18 cellular contexts compared by ENCODE assay signal in the genomic region with DNA sequence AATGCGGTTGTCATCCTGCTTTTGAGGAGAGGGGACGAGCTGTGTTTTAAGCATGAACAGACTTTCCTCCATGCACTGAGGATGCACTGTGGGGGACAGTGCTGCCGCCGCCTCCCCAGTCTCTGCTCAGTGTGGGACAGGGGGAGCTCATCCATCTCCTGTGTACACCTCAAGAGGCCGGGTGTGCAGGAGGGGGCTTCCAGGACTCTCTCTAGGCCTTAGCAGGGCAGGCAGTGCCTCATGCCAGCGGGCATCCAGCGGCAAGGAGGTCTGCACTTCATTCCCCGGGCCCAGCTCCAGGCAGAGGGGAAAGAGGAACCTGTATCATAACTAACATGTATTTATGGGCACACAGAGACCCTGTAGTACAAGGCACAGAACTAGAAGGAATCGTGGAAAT.
"Had no signal": no experiment of that assay in that cellular context is flagged by ENCODE, and none has a peak within 500 bp of the region (broad histone marks: within the 10 kb centered on the region; RNA-seq: fewer than 3 reads in every experiment).

No MANE protein-coding gene starts in this region.

- H3K27ac Mint-ChIP-seq: activated naive CD4-positive, alpha-beta T cell treated with anti-CD3 and anti-CD28 coated beads, Interleukin-2, amount 50 U/mL, for 72 hours; naive thymus-derived CD8-positive, alpha-beta T cell; T-helper 2 cell treated with Interferon-gamma antibody and Interleukin-4, amounts not matched to agents 5 μg/mL and 100 μg/mL, for 36 hours had no signal

- ATAC-seq: activated naive CD4-positive, alpha-beta T cell treated with anti-CD3 and anti-CD28 coated beads, Interleukin-2, amount 50 U/mL, for 72 hours; body of pancreas; mucosa of descending colon; naive thymus-derived CD8-positive, alpha-beta T cell; stimulated activated naive CD8-positive, alpha-beta T cell treated with anti-CD3 and anti-CD28 coated beads, Interleukin-15, Interleukin-2, amounts not matched to agents 100 U/mL and 50 U/mL, for 24 hours had no signal

- H3K27me3 Mint-ChIP-seq: type B pancreatic cell had no signal

- H3K27me3 ChIP-seq: adrenal gland, body of pancreas, gastroesophageal sphincter, heart left ventricle, left lung had no signal

- H3K4me3 Mint-ChIP-seq: naive thymus-derived CD8-positive, alpha-beta T cell; T-helper 2 cell treated with Interferon-gamma antibody and Interleukin-4, amounts not matched to agents 5 μg/mL and 100 μg/mL, for 36 hours; type B pancreatic cell had no signal

- H3K9me3 ChIP-seq: adrenal gland, body of pancreas, gastroesophageal sphincter, heart left ventricle, left lung, mucosa of descending colon, neutrophil had no signal

- H3K4me3 ChIP-seq: adrenal gland, body of pancreas, gastroesophageal sphincter, heart left ventricle, left lung, mucosa of descending colon had no signal

- H3K9me3 Mint-ChIP-seq: activated naive CD4-positive, alpha-beta T cell treated with anti-CD3 and anti-CD28 coated beads, Interleukin-2, amount 50 U/mL, for 72 hours; naive thymus-derived CD8-positive, alpha-beta T cell; T-helper 2 cell treated with Interferon-gamma antibody and Interleukin-4, amounts not matched to agents 5 μg/mL and 100 μg/mL, for 36 hours; type B pancreatic cell had no signal

- H3K27ac ChIP-seq: adrenal gland, left lung, neutrophil had no signal

- H3K36me3 Mint-ChIP-seq: activated naive CD4-positive, alpha-beta T cell treated with anti-CD3 and anti-CD28 coated beads, Interleukin-2, amount 50 U/mL, for 72 hours; naive thymus-derived CD8-positive, alpha-beta T cell; type B pancreatic cell had no signal

- DNase-seq: activated CD4-positive, alpha-beta T cell treated with anti-CD3 and anti-CD28 coated beads, Interleukin-2, amount 50 U/mL, for 48 hours; activated gamma-delta T cell; adrenal gland; caudate nucleus; erythroblast; heart left ventricle; naive thymus-derived CD8-positive, alpha-beta T cell; retina; stimulated activated naive CD8-positive, alpha-beta T cell treated with anti-CD3 and anti-CD28 coated beads, Interleukin-15, Interleukin-2, amounts not matched to agents 100 U/mL and 50 U/mL, for 24 hours; substantia nigra had no signal

- H3K36me3 ChIP-seq: adrenal gland, gastroesophageal sphincter, heart left ventricle, left lung, neutrophil had no signal

- H3K4me1 Mint-ChIP-seq: naive thymus-derived CD8-positive, alpha-beta T cell had no signal
